ENCODE assay signal across 19 cellular contexts in the genomic region with DNA sequence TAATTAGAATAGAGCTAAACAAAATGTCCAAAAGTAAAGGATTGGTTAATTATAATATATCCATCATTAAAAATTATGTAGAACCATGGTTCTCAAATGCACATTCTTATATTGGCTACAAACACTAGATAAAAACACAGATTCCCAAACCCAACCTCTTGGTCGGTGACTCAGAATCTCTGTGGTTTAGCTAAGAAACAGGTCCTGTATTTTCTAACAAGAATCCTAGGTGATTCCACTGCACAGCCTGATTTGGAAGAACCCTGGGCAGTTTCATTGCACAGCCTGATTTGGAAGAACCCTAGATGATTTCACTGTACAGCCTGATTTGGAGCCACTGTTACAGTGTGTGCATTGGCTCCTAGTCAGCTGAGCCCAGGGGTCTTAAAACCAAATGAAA.
DNase-seq lines count a peak whose midpoint lies in the region; ATAC-seq, FAIRE-seq and TF ChIP-seq lines count a peak whose summit lies in the region.
"Had no signal": no experiment of that assay in that cellular context is flagged by ENCODE, and none has a peak within 500 bp of the region (broad histone marks: within the 10 kb centered on the region; RNA-seq: fewer than 3 reads in every experiment).

No MANE protein-coding gene starts in this region.

- H3K4me3 ChIP-seq in AG10803 (ENCODE audit: low read length) (no peak overlapping the region), K562 (no peak overlapping the region), kidney epithelial cell (ENCODE audit: low read depth, low read length) (no peak overlapping the region)
- H3K4me3 ChIP-seq: right lobe of liver had no signal

- no peak overlapping the region for H2AFZ ChIP-seq in K562 (ENCODE audit: low read depth, low read length)

- no peaks in the 10 kb centered on the region for H3K27me3 Mint-ChIP-seq in chondrocyte (ENCODE audit: low read depth)
- H3K27me3 Mint-ChIP-seq: stimulated activated naive CD8-positive, alpha-beta T cell treated with anti-CD3 and anti-CD28 coated beads, Interleukin-15, Interleukin-2, amounts not matched to agents 100 ng/mL and 50 ng/mL, for 24 hours had no signal

- H3K4me1 ChIP-seq in K562 (replicated peaks in 1 of 2; ENCODE audit: control insufficient read depth in 2 of 2, insufficient read depth in 2 of 2, low read length in 2 of 2): peaks cover 5 to 9% of the 10 kb centered on the region in 2 experiments; a peak in 4 of 5 replicates

- no peak for FAIRE-seq in K562 (lab: Jason Lieb, UNC)

- no peak for TF ChIP-seq RAD21 in K562 (CRISPR knock-in tag; conservative IDR thresholded peaks at IDR 0.05 in 1 of 2, IDR thresholded peaks at IDR 0.05 in 1 of 2)

- H3K9me3 Mint-ChIP-seq in chondrocyte (ENCODE audit: low read depth): no peaks in the 10 kb centered on the region
- H3K9me3 Mint-ChIP-seq: stimulated activated naive CD8-positive, alpha-beta T cell treated with anti-CD3 and anti-CD28 coated beads, Interleukin-15, Interleukin-2, amounts not matched to agents 100 ng/mL and 50 ng/mL, for 24 hours had no signal

- in situ Hi-C loops in K562 (cut with MboI): no loop called here

- H3K4me2 ChIP-seq in K562 (ENCODE audit: insufficient read depth, low read length): no peak overlapping the region

- H3K27me3 ChIP-seq in K562 (ENCODE audit: control insufficient read depth in 2 of 2, insufficient read depth in 2 of 2, low read length in 2 of 2) (no peaks in the 10 kb centered on the region), kidney epithelial cell (ENCODE audit: control insufficient read depth, insufficient read depth, low read length) (no peaks in the 10 kb centered on the region)
- H3K27me3 ChIP-seq: neutrophil, right lobe of liver had no signal

- peaks cover 47% of the 10 kb centered on the region for H3K79me2 ChIP-seq in K562 (ENCODE audit: control insufficient read depth, insufficient read depth, low read length)

- peaks cover 45% of the 10 kb centered on the region for H3K4me1 Mint-ChIP-seq in chondrocyte (ENCODE audit: low read depth)

- no peak for ATAC-seq in K562
- no peak for ATAC-seq in esophagus mucosa
- ATAC-seq: right lobe of liver had no signal

- no TSS peak for BruUV-seq in K562 (replicated peaks; lab: Mats Ljungman, UMichigan)

- CTCF ChIA-PET in K562 (lab: Yijun Ruan, JAX; ENCODE audit: low intra/inter-chr PET ratio): no interaction called here

- intact Hi-C loops in K562 (cut with micrococcal nuclease): no loop called here

- TF ChIP-seq CTCF in AG10803 (conservative IDR thresholded peaks at IDR 0.05; ENCODE audit: low read length): no peak
- TF ChIP-seq CTCF in K562 (IDR thresholded peaks at IDR 0.05 in 2 of 3, conservative IDR thresholded peaks at IDR 0.05 in 1 of 3; ENCODE audit: insufficient read depth in 2 of 3, low read depth in 1 of 3, low read length in 3 of 3): no peak
- no peak for TF ChIP-seq CTCF in kidney epithelial cell (IDR thresholded peaks at IDR 0.05; ENCODE audit: insufficient read depth, low read length, poor library complexity, severe bottlenecking)
- no peak for TF ChIP-seq CTCF in chondrocyte (IDR thresholded peaks at IDR 0.05)

- no peaks in the 10 kb centered on the region for H3K9me3 ChIP-seq in K562 (replicated peaks; ENCODE audit: control insufficient read depth, insufficient read depth, low read depth, low read length)
- H3K9me3 ChIP-seq: neutrophil, right lobe of liver had no signal

- TF ChIP-seq POLR2A in K562 (conservative IDR thresholded peaks at IDR 0.05): no peak

- peak; percentile 57 for DNase-seq in AG10803 (ENCODE audit: low read depth)
- peak; percentile 50 for DNase-seq in LHCN-M2 (ENCODE audit: low read depth)
- DNase-seq in K562 (ENCODE audit: extremely low read depth in 1 of 4, low spot score in 3 of 4): no peak
- DNase-seq in kidney epithelial cell (ENCODE audit: low read depth): peak; percentile 47
- no peak for DNase-seq in chondrocyte (ENCODE audit: low spot score)
- DNase-seq in activated T-cell treated with anti-CD3 and anti-CD28 coated beads, Interleukin-2, amount 50 U/mL, for 1 hour: no peak
- no peak for DNase-seq in cerebellar cortex (ENCODE audit: low spot score)
- DNase-seq: activated CD8-positive, alpha-beta memory T cell treated with anti-CD3 and anti-CD28 coated beads for 24 hours; cerebellar nuclear complex; H7; NCI-H1048; NCI-H2029 treated with DMSO at 0.1 percent for 48 hours; NCI-H510A; right lobe of liver; SHP77 treated with DMSO at 0.1 percent for 48 hours had no signal

- H3K27ac Mint-ChIP-seq in chondrocyte (ENCODE audit: unreplicated experiment): no peak overlapping the region
- H3K27ac Mint-ChIP-seq: stimulated activated naive CD8-positive, alpha-beta T cell treated with anti-CD3 and anti-CD28 coated beads, Interleukin-15, Interleukin-2, amounts not matched to agents 100 ng/mL and 50 ng/mL, for 24 hours had no signal

- no peak overlapping the region for H3K4me3 Mint-ChIP-seq in chondrocyte (ENCODE audit: unreplicated experiment)
- H3K4me3 Mint-ChIP-seq: stimulated activated naive CD8-positive, alpha-beta T cell treated with anti-CD3 and anti-CD28 coated beads, Interleukin-15, Interleukin-2, amounts not matched to agents 100 ng/mL and 50 ng/mL, for 24 hours had no signal

- TF ChIP-seq EP300 in K562 (IDR thresholded peaks at IDR 0.05; ENCODE audit: low read length): no peak

- H3K9me1 ChIP-seq in K562 (ENCODE audit: control insufficient read depth, insufficient read depth, low read length): no peaks in the 10 kb centered on the region

- POLR2A ChIA-PET in K562 (lab: Yijun Ruan, JAX): interaction anchor here (1.2 to 2.0 kb wide), 2 partner anchors 11 to 35 kb away, joined by 3 to 8 read pairs; no protein-coding TSS in a partner anchor

- H3K36me3 Mint-ChIP-seq in chondrocyte (ENCODE audit: low read depth): no peaks in the 10 kb centered on the region

- no peaks in the 10 kb centered on the region; the same call in 1 of the 2 replicates for H4K20me1 ChIP-seq in K562 (replicated peaks; ENCODE audit: control insufficient read depth, insufficient read depth, low read length)

- WGBS in K562 (ENCODE audit: insufficient coverage, low coverage, missing lambda C conversion rate): 24% methylated on average over 1 of the region's 1 CpG

- no peak overlapping the region for H3K27ac ChIP-seq in K562 (ENCODE audit: extremely low read depth, low read depth, low read length)
- H3K27ac ChIP-seq: HL-60, neutrophil, right lobe of liver had no signal

- H3K36me3 ChIP-seq in K562 (ENCODE audit: control insufficient read depth, insufficient read depth, low read length) (no peaks in the 10 kb centered on the region; the same call in 2 of the 3 replicates), kidney epithelial cell (ENCODE audit: control insufficient read depth, insufficient read depth, low read length) (no peaks in the 10 kb centered on the region)
- H3K36me3 ChIP-seq: neutrophil, right lobe of liver had no signal

- H3K9ac ChIP-seq in K562 (ENCODE audit: insufficient read depth in 1 of 2, low read depth in 2 of 2, low read length in 2 of 2): no peak overlapping the region

TF ChIP-seq in K562, 482 proteins besides CTCF, POLR2A, EP300 and RAD21:
- TF ChIP-seq, protein P1, sequence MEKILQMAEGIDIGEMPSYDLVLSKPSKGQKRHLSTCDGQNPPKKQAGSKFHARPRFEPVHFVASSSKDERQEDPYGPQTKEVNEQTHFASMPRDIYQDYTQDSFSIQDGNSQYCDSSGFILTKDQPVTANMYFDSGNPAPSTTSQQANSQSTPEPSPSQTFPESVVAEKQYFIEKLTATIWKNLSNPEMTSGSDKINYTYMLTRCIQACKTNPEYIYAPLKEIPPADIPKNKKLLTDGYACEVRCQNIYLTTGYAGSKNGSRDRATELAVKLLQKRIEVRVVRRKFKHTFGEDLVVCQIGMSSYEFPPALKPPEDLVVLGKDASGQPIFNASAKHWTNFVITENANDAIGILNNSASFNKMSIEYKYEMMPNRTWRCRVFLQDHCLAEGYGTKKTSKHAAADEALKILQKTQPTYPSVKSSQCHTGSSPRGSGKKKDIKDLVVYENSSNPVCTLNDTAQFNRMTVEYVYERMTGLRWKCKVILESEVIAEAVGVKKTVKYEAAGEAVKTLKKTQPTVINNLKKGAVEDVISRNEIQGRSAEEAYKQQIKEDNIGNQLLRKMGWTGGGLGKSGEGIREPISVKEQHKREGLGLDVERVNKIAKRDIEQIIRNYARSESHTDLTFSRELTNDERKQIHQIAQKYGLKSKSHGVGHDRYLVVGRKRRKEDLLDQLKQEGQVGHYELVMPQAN (IDR thresholded peaks at IDR 0.05; ENCODE audit: borderline replicate concordance): no peak
- TF ChIP-seq KDM1A (IDR thresholded peaks at IDR 0.05) (0 out of 4 replicates have a peak, but pooled peaks of 1 of the 2 experiments have one; percentile 8), FOSL1 (tag; conservative IDR thresholded peaks at IDR 0.05) (0 out of 2 replicates have a peak, but pooled peaks have one; percentile 24)

Comparison
In these comparisons a context has a peak if more than half of its experiments do, and no peak if none do; other contexts are left out.
1. DNase-seq: peak in AG10803 (single experiment), LHCN-M2 (single experiment) and kidney epithelial cell (single experiment); none in K562 (0 of 4), chondrocyte (single experiment), activated T-cell treated with anti-CD3 and anti-CD28 coated beads, Interleukin-2, amount 50 U/mL, for 1 hour (single experiment) and cerebellar cortex (single experiment).